In the genomic region with DNA sequence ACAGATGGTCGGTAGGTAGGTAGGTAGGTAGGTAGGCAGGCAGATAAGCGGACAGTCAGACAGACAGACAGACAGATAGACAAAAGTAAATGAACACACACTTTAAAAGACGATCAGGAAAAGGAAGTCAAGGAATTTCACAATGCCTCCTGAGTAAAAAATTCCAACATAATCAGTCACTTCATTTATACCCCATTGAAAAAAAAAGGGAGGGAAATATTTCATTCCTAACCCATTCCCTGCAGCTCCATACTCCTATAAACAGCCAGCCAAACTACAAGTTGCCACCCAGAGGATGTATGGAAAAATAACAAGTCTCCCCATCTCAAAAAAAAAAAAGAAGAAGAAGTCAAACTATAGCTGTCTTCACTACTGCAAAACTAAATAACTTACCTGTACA, we compare ENCODE assay signal across 16 cellular contexts. TPM values are rescaled to one million over a fixed set of nuclear protein-coding genes. Genes with fewer than 3 reads are reported as not detected.
DNase-seq lines count a peak whose midpoint lies in the region; ATAC-seq and TF ChIP-seq lines count a peak whose summit lies in the region.
"Had no signal": no experiment of that assay in that cellular context is flagged by ENCODE, and none has a peak within 500 bp of the region (broad histone marks: within the 10 kb centered on the region; RNA-seq: fewer than 3 reads in every experiment).

No MANE protein-coding gene starts in this region.

- no peaks in the 10 kb centered on the region for H3K27me3 Mint-ChIP-seq in activated CD4-positive, alpha-beta T cell treated with anti-CD3 and anti-CD28 coated beads, Interleukin-2, amount 10 ng/mL, durations not matched to agents 7 days and 5 days
- H3K27me3 Mint-ChIP-seq: activated CD8-positive, alpha-beta memory T cell treated with anti-CD3 and anti-CD28 coated beads, Interleukin-2, amount 10 ng/mL, durations not matched to agents 7 days and 5 days; effector memory CD8-positive, alpha-beta T cell had no signal

- intact Hi-C loops in left lung (cut with DNase I): no loop called here

- DNase-seq in activated CD4-positive, alpha-beta T cell treated with anti-CD3 and anti-CD28 coated beads, Interleukin-2, amount 10 ng/mL, durations not matched to agents 7 days and 5 days: no peak
- no peak for DNase-seq in activated CD4-positive, alpha-beta T cell treated with anti-CD3 and anti-CD28 coated beads for 1 hour
- DNase-seq in RWPE1 (ENCODE audit: low spot score) (peak; percentile 75), fibroblast of mammary gland (ENCODE audit: low read depth) (peak; percentile 61), NCI-H1436 treated with DMSO at 0.1 percent for 48 hours (lab: John Stamatoyannopoulos, UW) (no peak), left lung (no peak), WERI-Rb-1 (no peak)
- no peak for DNase-seq in stimulated activated effector memory CD8-positive, alpha-beta T cell treated with anti-CD3 and anti-CD28 coated beads, Interleukin-12 subunit alpha, Interleukin-12 subunit beta, amount 100 ng/mL, for 72 hours (ENCODE audit: low spot score in 2 of 2)
- DNase-seq: activated CD8-positive, alpha-beta memory T cell treated with anti-CD3 and anti-CD28 coated beads, Interleukin-2, amount 10 ng/mL, durations not matched to agents 7 days and 5 days; adrenal gland; effector memory CD8-positive, alpha-beta T cell; GF-D8; NCI-H524; Peyer's patch; posterior cingulate gyrus had no signal

- CTCF ChIA-PET in activated CD4-positive, alpha-beta T cell treated with anti-CD3 and anti-CD28 coated beads, Interleukin-2, amount 10 ng/mL, durations not matched to agents 7 days and 5 days (lab: Charles Lee): interaction anchor here (0.7 kb wide), 1 partner anchor 121 kb away, joined by 4 read pairs; no protein-coding TSS in a partner anchor
- CTCF ChIA-PET in RWPE1 (lab: Yijun Ruan, JAX): interaction anchor here (0.6 to 0.7 kb wide), 2 partner anchors 379 to 1730 kb away, joined by 3 to 4 read pairs; no protein-coding TSS in a partner anchor

- POLR2A ChIA-PET in activated CD4-positive, alpha-beta T cell treated with anti-CD3 and anti-CD28 coated beads, Interleukin-2, amount 10 ng/mL, durations not matched to agents 7 days and 5 days (lab: Charles Lee): no interaction called here
- POLR2A ChIA-PET in RWPE1 (lab: Yijun Ruan, JAX; ENCODE audit: low non-redundant PET): no interaction called here

- TF ChIP-seq CTCF in RWPE1 (conservative IDR thresholded peaks at IDR 0.05; ENCODE audit: low read depth) (no peak), fibroblast of mammary gland (conservative IDR thresholded peaks at IDR 0.05; ENCODE audit: control insufficient read depth, insufficient read depth, low read depth, low read length) (peak; percentile 10), left lung (IDR thresholded peaks at IDR 0.05) (no peak), WERI-Rb-1 (IDR thresholded peaks at IDR 0.05; ENCODE audit: low read depth, low read length) (no peak)

- H3K4me3 Mint-ChIP-seq in activated CD4-positive, alpha-beta T cell treated with anti-CD3 and anti-CD28 coated beads, Interleukin-2, amount 10 ng/mL, durations not matched to agents 7 days and 5 days: no peak overlapping the region
- no peak overlapping the region for H3K4me3 Mint-ChIP-seq in stimulated activated effector memory CD8-positive, alpha-beta T cell treated with anti-CD3 and anti-CD28 coated beads, Interleukin-12 subunit alpha, Interleukin-12 subunit beta, amount 100 ng/mL, for 72 hours
- H3K4me3 Mint-ChIP-seq: activated CD8-positive, alpha-beta memory T cell treated with anti-CD3 and anti-CD28 coated beads, Interleukin-2, amount 10 ng/mL, durations not matched to agents 7 days and 5 days; effector memory CD8-positive, alpha-beta T cell; mesothelial cell of epicardium had no signal

- H3K27ac Mint-ChIP-seq in activated CD4-positive, alpha-beta T cell treated with anti-CD3 and anti-CD28 coated beads, Interleukin-2, amount 10 ng/mL, durations not matched to agents 7 days and 5 days: peak overlapping the region; percentile 36
- H3K27ac Mint-ChIP-seq in stimulated activated effector memory CD8-positive, alpha-beta T cell treated with anti-CD3 and anti-CD28 coated beads, Interleukin-12 subunit alpha, Interleukin-12 subunit beta, amount 100 ng/mL, for 72 hours: peak overlapping the region; percentile 74
- H3K27ac Mint-ChIP-seq: activated CD8-positive, alpha-beta memory T cell treated with anti-CD3 and anti-CD28 coated beads, Interleukin-2, amount 10 ng/mL, durations not matched to agents 7 days and 5 days; effector memory CD8-positive, alpha-beta T cell; mesothelial cell of epicardium had no signal

- H3K4me3 ChIP-seq in fibroblast of mammary gland (ENCODE audit: control insufficient read depth, low read depth, low read length) (no peak overlapping the region), left lung (no peak overlapping the region), WERI-Rb-1 (ENCODE audit: low read depth, low read length) (no peak overlapping the region)
- H3K4me3 ChIP-seq: adrenal gland, Peyer's patch had no signal

- no peaks in the 10 kb centered on the region for H3K9me3 Mint-ChIP-seq in activated CD4-positive, alpha-beta T cell treated with anti-CD3 and anti-CD28 coated beads, Interleukin-2, amount 10 ng/mL, durations not matched to agents 7 days and 5 days
- no peaks in the 10 kb centered on the region for H3K9me3 Mint-ChIP-seq in stimulated activated effector memory CD8-positive, alpha-beta T cell treated with anti-CD3 and anti-CD28 coated beads, Interleukin-12 subunit alpha, Interleukin-12 subunit beta, amount 100 ng/mL, for 72 hours
- H3K9me3 Mint-ChIP-seq: effector memory CD8-positive, alpha-beta T cell; mesothelial cell of epicardium had no signal

- H3K9me3 ChIP-seq in left lung (no peaks in the 10 kb centered on the region), WERI-Rb-1 (ENCODE audit: severe bottlenecking) (no peaks in the 10 kb centered on the region)
- H3K9me3 ChIP-seq: adrenal gland, Peyer's patch had no signal

- H3K36me3 ChIP-seq in left lung (peaks cover 0 to 22% of the 10 kb centered on the region in 2 donors), WERI-Rb-1 (peaks cover 7% of the 10 kb centered on the region)
- H3K36me3 ChIP-seq: adrenal gland, Peyer's patch had no signal

- H3K4me1 ChIP-seq in left lung: no peaks in the 10 kb centered on the region
- H3K4me1 ChIP-seq: Peyer's patch had no signal

- H3K27me3 ChIP-seq in left lung (no peaks in the 10 kb centered on the region), WERI-Rb-1 (ENCODE audit: insufficient read depth, low read depth, severe bottlenecking) (no peaks in the 10 kb centered on the region)
- H3K27me3 ChIP-seq: adrenal gland, Peyer's patch had no signal

- no peak for ATAC-seq in stimulated activated effector memory CD8-positive, alpha-beta T cell treated with anti-CD3 and anti-CD28 coated beads, Interleukin-12 subunit alpha, Interleukin-12 subunit beta, amount 100 ng/mL, for 72 hours
- ATAC-seq in left lung: no peak
- ATAC-seq: effector memory CD8-positive, alpha-beta T cell had no signal

- H3K4me1 Mint-ChIP-seq in activated CD4-positive, alpha-beta T cell treated with anti-CD3 and anti-CD28 coated beads, Interleukin-2, amount 10 ng/mL, durations not matched to agents 7 days and 5 days: peaks cover 14% of the 10 kb centered on the region
- H3K4me1 Mint-ChIP-seq in stimulated activated effector memory CD8-positive, alpha-beta T cell treated with anti-CD3 and anti-CD28 coated beads, Interleukin-12 subunit alpha, Interleukin-12 subunit beta, amount 100 ng/mL, for 72 hours: peaks cover 9% of the 10 kb centered on the region
- H3K4me1 Mint-ChIP-seq: mesothelial cell of epicardium had no signal

- H3K27ac ChIP-seq in RWPE1 (no peak overlapping the region), left lung (no peak overlapping the region), WERI-Rb-1 (no peak overlapping the region)
- H3K27ac ChIP-seq: adrenal gland, Peyer's patch had no signal

- H3K36me3 Mint-ChIP-seq in activated CD4-positive, alpha-beta T cell treated with anti-CD3 and anti-CD28 coated beads, Interleukin-2, amount 10 ng/mL, durations not matched to agents 7 days and 5 days (ENCODE audit: low read depth): peaks cover 16% of the 10 kb centered on the region
- peaks cover 45% of the 10 kb centered on the region for H3K36me3 Mint-ChIP-seq in stimulated activated effector memory CD8-positive, alpha-beta T cell treated with anti-CD3 and anti-CD28 coated beads, Interleukin-12 subunit alpha, Interleukin-12 subunit beta, amount 100 ng/mL, for 72 hours

RNA-seq across cellular contexts. Expression of a gene that starts 43.4 kb away (rescaled TPM):
- total RNA-seq in activated CD4-positive, alpha-beta T cell treated with anti-CD3 and anti-CD28 coated beads, Interleukin-2, amount 10 ng/mL, durations not matched to agents 7 days and 5 days: 10 to 100 TPM; 34.2 to 39.5 TPM
- 10 to 100 TPM; 36.3 to 42.3 TPM for total RNA-seq in left lung

Comparison
In these comparisons a context has a peak if more than half of its experiments do, and no peak if none do; other contexts are left out.
1. DNase-seq: peak in RWPE1 (single experiment) and fibroblast of mammary gland (single experiment); none in activated CD4-positive, alpha-beta T cell treated with anti-CD3 and anti-CD28 coated beads, Interleukin-2, amount 10 ng/mL, durations not matched to agents 7 days and 5 days (single experiment), activated CD4-positive, alpha-beta T cell treated with anti-CD3 and anti-CD28 coated beads for 1 hour (single experiment), stimulated activated effector memory CD8-positive, alpha-beta T cell treated with anti-CD3 and anti-CD28 coated beads, Interleukin-12 subunit alpha, Interleukin-12 subunit beta, amount 100 ng/mL, for 72 hours (0 of 2), NCI-H1436 treated with DMSO at 0.1 percent for 48 hours (single experiment), left lung (0 of 2) and WERI-Rb-1 (single experiment).